In genomic region chr7:67455508-67455907, GRCh38 we compare ENCODE assay signal across 28 cellular contexts.
"Had no signal": no experiment of that assay in that cellular context is flagged by ENCODE, and none has a peak within 500 bp of the region (broad histone marks: within the 10 kb centered on the region; RNA-seq: fewer than 3 reads in every experiment).

No MANE protein-coding gene starts in this region.

- H3K36me3 ChIP-seq: neural progenitor cell, ovary, right lobe of liver, sigmoid colon, stomach, thoracic aorta, thyroid gland, tibial nerve, vagina had no signal

- H3K27me3 ChIP-seq: neural progenitor cell, ovary, right lobe of liver, sigmoid colon, thyroid gland, tibial nerve, vagina had no signal

- H3K9ac ChIP-seq: neural progenitor cell, parathyroid adenoma had no signal

- ATAC-seq: naive thymus-derived CD8-positive, alpha-beta T cell; natural killer cell treated with Interleukin-12 subunit alpha and Interleukin-12 subunit beta and Interleukin-15 and Interleukin-18, amount 100 ng/mL, for 72 hours; psoas muscle; right cardiac atrium; right lobe of liver; stimulated activated effector memory CD8-positive, alpha-beta T cell treated with anti-CD3 and anti-CD28 coated beads, Interleukin-12 subunit alpha, Interleukin-12 subunit beta, amount 100 ng/mL, for 72 hours; stimulated activated naive B cell treated with anti-CD40 and anti-IgM and Interleukin-4, amounts not matched to agents 10 μg/mL and 1 μg/mL and 100 μg/mL, for 72 hours had no signal

- H3K4me2 ChIP-seq: neural progenitor cell had no signal

- H3K27ac Mint-ChIP-seq: natural killer cell treated with Interleukin-12 subunit alpha and Interleukin-12 subunit beta and Interleukin-15 and Interleukin-18, amount 100 ng/mL, for 72 hours; neural progenitor cell; progenitor cell of endocrine pancreas; stimulated activated effector memory CD8-positive, alpha-beta T cell treated with anti-CD3 and anti-CD28 coated beads, Interleukin-12 subunit alpha, Interleukin-12 subunit beta, amount 100 ng/mL, for 72 hours; stimulated activated naive B cell treated with anti-CD40 and anti-IgM and Interleukin-4, amounts not matched to agents 10 μg/mL and 1 μg/mL and 100 μg/mL, for 72 hours; stimulated activated naive CD8-positive, alpha-beta T cell treated with anti-CD3 and anti-CD28 coated beads, Interleukin-15, Interleukin-2, amounts not matched to agents 100 ng/mL and 50 ng/mL, for 24 hours; type B pancreatic cell had no signal

- H3K27ac ChIP-seq: neural progenitor cell, ovary, parathyroid adenoma, psoas muscle, right lobe of liver, sigmoid colon, stomach, thoracic aorta, thyroid gland, tibial nerve, vagina had no signal

- H3K4me3 ChIP-seq: neural progenitor cell, ovary, psoas muscle, right lobe of liver, sigmoid colon, stomach, thoracic aorta, thyroid gland, tibial nerve, vagina had no signal

- H3K36me3 Mint-ChIP-seq: natural killer cell treated with Interleukin-12 subunit alpha and Interleukin-12 subunit beta and Interleukin-15 and Interleukin-18, amount 100 ng/mL, for 72 hours; neural progenitor cell; stimulated activated effector memory CD8-positive, alpha-beta T cell treated with anti-CD3 and anti-CD28 coated beads, Interleukin-12 subunit alpha, Interleukin-12 subunit beta, amount 100 ng/mL, for 72 hours; stimulated activated naive B cell treated with anti-CD40 and anti-IgM and Interleukin-4, amounts not matched to agents 10 μg/mL and 1 μg/mL and 100 μg/mL, for 72 hours had no signal

- H3K9me3 Mint-ChIP-seq: stimulated activated effector memory CD8-positive, alpha-beta T cell treated with anti-CD3 and anti-CD28 coated beads, Interleukin-12 subunit alpha, Interleukin-12 subunit beta, amount 100 ng/mL, for 72 hours; type B pancreatic cell had no signal

- H3K79me2 ChIP-seq: parathyroid adenoma had no signal

- DNase-seq: naive thymus-derived CD8-positive, alpha-beta T cell; occipital lobe; ovary; posterior cingulate gyrus; psoas muscle; right cardiac atrium; right lobe of liver; sigmoid colon; small intestine; stimulated activated CD4-positive, alpha-beta T cell treated with anti-CD3 and anti-CD28 coated beads, Interleukin-15, amount 100 ng/mL, for 24 hours; stimulated activated CD4-positive, alpha-beta T cell treated with anti-CD3 and anti-CD28 coated beads, Interleukin-2, amount 100 ng/mL, for 24 hours; stimulated activated CD4-positive, alpha-beta T cell treated with anti-CD3 and anti-CD28 coated beads, Interleukin-2, amount 100 ng/mL, for 48 hours; stimulated activated CD4-positive, alpha-beta T cell treated with anti-CD3 and anti-CD28 coated beads, Interleukin-4, amount 100 ng/mL, for 24 hours; stimulated activated naive B cell treated with anti-CD40 and anti-IgM and Interleukin-4, amounts not matched to agents 10 μg/mL and 1 μg/mL and 100 μg/mL, for 72 hours; stimulated activated naive CD4-positive, alpha-beta T cell treated with Interleukin-2 at 50 U/mL for 16 hours; stomach; thyroid gland had no signal

- FAIRE-seq: small intestine, urothelium cell line had no signal

- H3K4me1 ChIP-seq: parathyroid adenoma, psoas muscle, right lobe of liver, sigmoid colon, stomach, thyroid gland, tibial nerve, vagina had no signal

- H3K9me3 ChIP-seq: ovary, psoas muscle, right lobe of liver, sigmoid colon, stomach, thoracic aorta, thyroid gland, vagina had no signal

- H3K4me1 Mint-ChIP-seq: naive thymus-derived CD8-positive, alpha-beta T cell; stimulated activated effector memory CD8-positive, alpha-beta T cell treated with anti-CD3 and anti-CD28 coated beads, Interleukin-12 subunit alpha, Interleukin-12 subunit beta, amount 100 ng/mL, for 72 hours had no signal

- H3K27me3 Mint-ChIP-seq: stimulated activated naive CD8-positive, alpha-beta T cell treated with anti-CD3 and anti-CD28 coated beads, Interleukin-15, Interleukin-2, amounts not matched to agents 100 ng/mL and 50 ng/mL, for 24 hours had no signal

- H3K4me3 Mint-ChIP-seq: naive thymus-derived CD8-positive, alpha-beta T cell; natural killer cell treated with Interleukin-12 subunit alpha and Interleukin-12 subunit beta and Interleukin-15 and Interleukin-18, amount 100 ng/mL, for 72 hours; neural progenitor cell; stimulated activated effector memory CD8-positive, alpha-beta T cell treated with anti-CD3 and anti-CD28 coated beads, Interleukin-12 subunit alpha, Interleukin-12 subunit beta, amount 100 ng/mL, for 72 hours; stimulated activated naive B cell treated with anti-CD40 and anti-IgM and Interleukin-4, amounts not matched to agents 10 μg/mL and 1 μg/mL and 100 μg/mL, for 72 hours; stimulated activated naive CD8-positive, alpha-beta T cell treated with anti-CD3 and anti-CD28 coated beads, Interleukin-15, Interleukin-2, amounts not matched to agents 100 ng/mL and 50 ng/mL, for 24 hours; type B pancreatic cell had no signal

- H2AFZ ChIP-seq: neural progenitor cell, parathyroid adenoma had no signal
